29 cellular contexts compared by ENCODE assay signal in genomic region chr4:90536408-90536807, GRCh38.
DNase-seq lines count a peak whose midpoint lies in the region; ATAC-seq and TF ChIP-seq lines count a peak whose summit lies in the region.
"Had no signal": no experiment of that assay in that cellular context is flagged by ENCODE, and none has a peak within 500 bp of the region (broad histone marks: within the 10 kb centered on the region; RNA-seq: fewer than 3 reads in every experiment).

No MANE protein-coding gene starts in this region.

- H3K36me3 ChIP-seq in BE2C (no peaks in the 10 kb centered on the region), GM23338 (ENCODE audit: insufficient read depth) (no peaks in the 10 kb centered on the region)
- H3K36me3 ChIP-seq: esophagus squamous epithelium, heart left ventricle had no signal

- intact Hi-C loops in Right ventricle myocardium inferior (cut with DNase I): no loop called here

- H3K27me3 ChIP-seq in BE2C: no peaks in the 10 kb centered on the region
- H3K27me3 ChIP-seq in GM23338 (ENCODE audit: insufficient read depth): no peaks in the 10 kb centered on the region
- H3K27me3 ChIP-seq: esophagus squamous epithelium, foreskin keratinocyte, heart left ventricle had no signal

- no peak for TF ChIP-seq CTCF in BE2C (IDR thresholded peaks at IDR 0.05; ENCODE audit: low read depth, low read length)
- no peak for TF ChIP-seq CTCF in GM23338 (conservative IDR thresholded peaks at IDR 0.05; ENCODE audit: low read depth in 2 of 2)

- H3F3A ChIP-seq in GM23338 (replicated peaks; ENCODE audit: low read depth): no peaks in the 10 kb centered on the region

- H3K27ac ChIP-seq in GM23338 (ENCODE audit: low read depth): 0 out of 2 replicates have a peak overlapping the region, but pooled peaks have one; percentile 60
- H3K27ac ChIP-seq: esophagus squamous epithelium, foreskin keratinocyte, heart left ventricle, KMS-11, parathyroid adenoma, PC-9 had no signal

- peaks cover 3% of the 10 kb centered on the region for H3K27me3 Mint-ChIP-seq in GM23338 (ENCODE audit: insufficient read depth, low read depth, poor library complexity)
- H3K27me3 Mint-ChIP-seq: activated CD8-positive, alpha-beta T cell treated with anti-CD3 and anti-CD28 coated beads for 36 hours; activated naive CD4-positive, alpha-beta T cell treated with anti-CD3 and anti-CD28 coated beads, Interleukin-2, amount 10 ng/mL, durations not matched to agents 7 days and 5 days; brain had no signal

- H3K9me3 Mint-ChIP-seq in GM23338: peaks cover 9% of the 10 kb centered on the region; the same call in 2 of the 3 replicates
- H3K9me3 Mint-ChIP-seq: activated CD8-positive, alpha-beta T cell treated with anti-CD3 and anti-CD28 coated beads for 36 hours; activated naive CD4-positive, alpha-beta T cell treated with anti-CD3 and anti-CD28 coated beads, Interleukin-2, amount 10 ng/mL, durations not matched to agents 7 days and 5 days had no signal

- no peak overlapping the region for H3K4me3 Mint-ChIP-seq in GM23338
- H3K4me3 Mint-ChIP-seq: activated CD8-positive, alpha-beta T cell treated with anti-CD3 and anti-CD28 coated beads for 36 hours; activated naive CD4-positive, alpha-beta T cell treated with anti-CD3 and anti-CD28 coated beads, Interleukin-2, amount 10 ng/mL, durations not matched to agents 7 days and 5 days; brain; CD8-positive, alpha-beta T cell had no signal

- H3K4me1 Mint-ChIP-seq in GM23338: peaks cover 24% of the 10 kb centered on the region
- H3K4me1 Mint-ChIP-seq: activated naive CD4-positive, alpha-beta T cell treated with anti-CD3 and anti-CD28 coated beads, Interleukin-2, amount 10 ng/mL, durations not matched to agents 7 days and 5 days had no signal

- no peak overlapping the region for H3K27ac Mint-ChIP-seq in GM23338
- H3K27ac Mint-ChIP-seq: activated CD8-positive, alpha-beta T cell treated with anti-CD3 and anti-CD28 coated beads for 36 hours; activated naive CD4-positive, alpha-beta T cell treated with anti-CD3 and anti-CD28 coated beads, Interleukin-2, amount 10 ng/mL, durations not matched to agents 7 days and 5 days; brain; CD8-positive, alpha-beta T cell had no signal

- no peaks in the 10 kb centered on the region for H3K79me2 ChIP-seq in GM23338 (replicated peaks; ENCODE audit: insufficient read depth)
- H3K79me2 ChIP-seq: parathyroid adenoma had no signal

- DNase-seq in BE2C (peak; percentile 5), GM23338 (ENCODE audit: low spot score) (no peak), NCI-H1436 treated with DMSO at 0.1 percent for 48 hours (lab: John Stamatoyannopoulos, UW) (peak; percentile 93), NCI-H82 treated with DMSO at 0.1 percent for 48 hours (lab: John Stamatoyannopoulos, UW; ENCODE audit: unreplicated experiment) (peak; percentile 51), Right ventricle myocardium inferior (ENCODE audit: missing footprints) (no peak), AG20443 (ENCODE audit: low spot score) (no peak), cerebellar nuclear complex (lab: John Stamatoyannopoulos, UW) (no peak)
- DNase-seq: activated CD4-positive, CD25-positive, alpha-beta regulatory T cell treated with anti-CD3 and anti-CD28 coated beads, Interleukin-2, amount 50 U/mL, for 72 hours; activated CD8-positive, alpha-beta T cell treated with anti-CD3 and anti-CD28 coated beads for 36 hours; activated naive CD4-positive, alpha-beta T cell treated with anti-CD3 and anti-CD28 coated beads, Interleukin-2, amount 10 ng/mL, durations not matched to agents 7 days and 5 days; CD8-positive, alpha-beta T cell; DND-41; esophagus squamous epithelium; foreskin keratinocyte; GF-D8; heart left ventricle; left ventricle myocardium superior; MM.1S; NCI-H187 treated with DMSO at 0.1 percent for 48 hours; NCI-H446 treated with DMSO at 0.1 percent for 48 hours; PC-9; retina; Right ventricle myocardium superior; stimulated activated CD4-positive, alpha-beta T cell treated with anti-CD3 and anti-CD28 coated beads, Interleukin-2, amount 100 ng/mL, for 24 hours; stimulated activated naive CD8-positive, alpha-beta T cell treated with anti-CD3 and anti-CD28 coated beads, Interleukin-15, Interleukin-2, amounts not matched to agents 100 U/mL and 50 U/mL, for 24 hours had no signal

- H3K9me2 ChIP-seq in GM23338 (ENCODE audit: insufficient read depth): no peaks in the 10 kb centered on the region

- ATAC-seq in GM23338 (no peak), GM18511 (IDR thresholded peaks at IDR 0.05; ENCODE audit: unreplicated experiment) (no peak), Right ventricle myocardium inferior (no peak)
- ATAC-seq: activated CD8-positive, alpha-beta T cell treated with anti-CD3 and anti-CD28 coated beads for 36 hours; CD8-positive, alpha-beta T cell; foreskin keratinocyte; heart left ventricle; left ventricle myocardium superior; stimulated activated naive CD8-positive, alpha-beta T cell treated with anti-CD3 and anti-CD28 coated beads, Interleukin-15, Interleukin-2, amounts not matched to agents 100 U/mL and 50 U/mL, for 24 hours had no signal

- 0 out of 2 replicates have a peak overlapping the region, but pooled peaks have one; percentile 7 for H3K4me2 ChIP-seq in GM23338
- H3K4me2 ChIP-seq: KMS-11, PC-9 had no signal

- no peaks in the 10 kb centered on the region for H4K20me1 ChIP-seq in GM23338 (replicated peaks; ENCODE audit: insufficient read depth)

- H3K4me1 ChIP-seq in BE2C (no peaks in the 10 kb centered on the region; the same call in 1 of the 2 replicates), GM23338 (ENCODE audit: insufficient read depth) (peaks cover 32% of the 10 kb centered on the region)
- H3K4me1 ChIP-seq: esophagus squamous epithelium, foreskin keratinocyte, heart left ventricle, parathyroid adenoma had no signal

- no peak overlapping the region for H2AFZ ChIP-seq in GM23338
- H2AFZ ChIP-seq: parathyroid adenoma, PC-9 had no signal

- H3K4me3 ChIP-seq in BE2C (ENCODE audit: low read depth, low read length) (no peak overlapping the region), GM23338 (no peak overlapping the region)
- H3K4me3 ChIP-seq: esophagus squamous epithelium, heart left ventricle, PC-9 had no signal

- H3K36me3 Mint-ChIP-seq in GM23338 (ENCODE audit: low read depth): no peaks in the 10 kb centered on the region
- H3K36me3 Mint-ChIP-seq: activated naive CD4-positive, alpha-beta T cell treated with anti-CD3 and anti-CD28 coated beads, Interleukin-2, amount 10 ng/mL, durations not matched to agents 7 days and 5 days; CD8-positive, alpha-beta T cell had no signal

- no peaks in the 10 kb centered on the region for H3K9me3 ChIP-seq in BE2C
- H3K9me3 ChIP-seq: esophagus squamous epithelium had no signal

TF ChIP-seq in GM23338, 12 proteins besides CTCF, POLR2A, EP300 and RAD21 (continues in another document):
- TF ChIP-seq, protein P1, sequence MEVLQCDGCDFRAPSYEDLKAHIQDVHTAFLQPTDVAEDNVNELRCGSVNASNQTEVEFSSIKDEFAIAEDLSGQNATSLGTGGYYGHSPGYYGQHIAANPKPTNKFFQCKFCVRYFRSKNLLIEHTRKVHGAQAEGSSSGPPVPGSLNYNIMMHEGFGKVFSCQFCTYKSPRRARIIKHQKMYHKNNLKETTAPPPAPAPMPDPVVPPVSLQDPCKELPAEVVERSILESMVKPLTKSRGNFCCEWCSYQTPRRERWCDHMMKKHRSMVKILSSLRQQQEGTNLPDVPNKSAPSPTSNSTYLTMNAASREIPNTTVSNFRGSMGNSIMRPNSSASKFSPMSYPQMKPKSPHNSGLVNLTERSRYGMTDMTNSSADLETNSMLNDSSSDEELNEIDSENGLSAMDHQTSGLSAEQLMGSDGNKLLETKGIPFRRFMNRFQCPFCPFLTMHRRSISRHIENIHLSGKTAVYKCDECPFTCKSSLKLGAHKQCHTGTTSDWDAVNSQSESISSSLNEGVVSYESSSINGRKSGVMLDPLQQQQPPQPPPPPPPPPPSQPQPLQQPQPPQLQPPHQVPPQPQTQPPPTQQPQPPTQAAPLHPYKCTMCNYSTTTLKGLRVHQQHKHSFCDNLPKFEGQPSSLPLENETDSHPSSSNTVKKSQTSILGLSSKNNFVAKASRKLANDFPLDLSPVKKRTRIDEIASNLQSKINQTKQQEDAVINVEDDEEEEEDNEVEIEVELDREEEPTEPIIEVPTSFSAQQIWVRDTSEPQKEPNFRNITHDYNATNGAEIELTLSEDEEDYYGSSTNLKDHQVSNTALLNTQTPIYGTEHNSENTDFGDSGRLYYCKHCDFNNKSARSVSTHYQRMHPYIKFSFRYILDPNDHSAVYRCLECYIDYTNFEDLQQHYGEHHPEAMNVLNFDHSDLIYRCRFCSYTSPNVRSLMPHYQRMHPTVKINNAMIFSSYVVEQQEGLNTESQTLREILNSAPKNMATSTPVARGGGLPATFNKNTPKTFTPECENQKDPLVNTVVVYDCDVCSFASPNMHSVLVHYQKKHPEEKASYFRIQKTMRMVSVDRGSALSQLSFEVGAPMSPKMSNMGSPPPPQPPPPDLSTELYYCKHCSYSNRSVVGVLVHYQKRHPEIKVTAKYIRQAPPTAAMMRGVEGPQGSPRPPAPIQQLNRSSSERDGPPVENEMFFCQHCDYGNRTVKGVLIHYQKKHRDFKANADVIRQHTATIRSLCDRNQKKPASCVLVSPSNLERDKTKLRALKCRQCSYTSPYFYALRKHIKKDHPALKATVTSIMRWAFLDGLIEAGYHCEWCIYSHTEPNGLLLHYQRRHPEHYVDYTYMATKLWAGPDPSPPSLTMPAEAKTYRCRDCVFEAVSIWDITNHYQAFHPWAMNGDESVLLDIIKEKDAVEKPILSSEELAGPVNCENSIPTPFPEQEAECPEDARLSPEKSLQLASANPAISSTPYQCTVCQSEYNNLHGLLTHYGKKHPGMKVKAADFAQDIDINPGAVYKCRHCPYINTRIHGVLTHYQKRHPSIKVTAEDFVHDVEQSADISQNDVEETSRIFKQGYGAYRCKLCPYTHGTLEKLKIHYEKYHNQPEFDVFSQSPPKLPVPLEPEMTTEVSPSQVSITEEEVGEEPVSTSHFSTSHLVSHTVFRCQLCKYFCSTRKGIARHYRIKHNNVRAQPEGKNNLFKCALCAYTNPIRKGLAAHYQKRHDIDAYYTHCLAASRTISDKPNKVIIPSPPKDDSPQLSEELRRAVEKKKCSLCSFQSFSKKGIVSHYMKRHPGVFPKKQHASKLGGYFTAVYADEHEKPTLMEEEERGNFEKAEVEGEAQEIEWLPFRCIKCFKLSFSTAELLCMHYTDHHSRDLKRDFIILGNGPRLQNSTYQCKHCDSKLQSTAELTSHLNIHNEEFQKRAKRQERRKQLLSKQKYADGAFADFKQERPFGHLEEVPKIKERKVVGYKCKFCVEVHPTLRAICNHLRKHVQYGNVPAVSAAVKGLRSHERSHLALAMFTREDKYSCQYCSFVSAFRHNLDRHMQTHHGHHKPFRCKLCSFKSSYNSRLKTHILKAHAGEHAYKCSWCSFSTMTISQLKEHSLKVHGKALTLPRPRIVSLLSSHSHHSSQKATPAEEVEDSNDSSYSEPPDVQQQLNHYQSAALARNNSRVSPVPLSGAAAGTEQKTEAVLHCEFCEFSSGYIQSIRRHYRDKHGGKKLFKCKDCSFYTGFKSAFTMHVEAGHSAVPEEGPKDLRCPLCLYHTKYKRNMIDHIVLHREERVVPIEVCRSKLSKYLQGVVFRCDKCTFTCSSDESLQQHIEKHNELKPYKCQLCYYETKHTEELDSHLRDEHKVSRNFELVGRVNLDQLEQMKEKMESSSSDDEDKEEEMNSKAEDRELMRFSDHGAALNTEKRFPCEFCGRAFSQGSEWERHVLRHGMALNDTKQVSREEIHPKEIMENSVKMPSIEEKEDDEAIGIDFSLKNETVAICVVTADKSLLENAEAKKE (CRISPR knock-in tag; IDR thresholded peaks at IDR 0.05): no peak
- TF ChIP-seq EZH2phosphoT487 (IDR thresholded peaks at IDR 0.05; ENCODE audit: unreplicated experiment): no peak

Comparison
In these comparisons a context has a peak if more than half of its experiments do, and no peak if none do; other contexts are left out.
1. DNase-seq: peak in BE2C (single experiment), NCI-H1436 treated with DMSO at 0.1 percent for 48 hours (single experiment) and NCI-H82 treated with DMSO at 0.1 percent for 48 hours (single experiment); none in GM23338 (single experiment), Right ventricle myocardium inferior (single experiment), AG20443 (single experiment) and cerebellar nuclear complex (0 of 2).